21 cellular contexts compared by ENCODE assay signal in genomic region chr1:236982380-236982779, GRCh38. TPM values are rescaled to one million over a fixed set of nuclear protein-coding genes. Genes with fewer than 3 reads are reported as not detected.
"Had no signal": no experiment of that assay in that cellular context is flagged by ENCODE, and none has a peak within 500 bp of the region (broad histone marks: within the 10 kb centered on the region; RNA-seq: fewer than 3 reads in every experiment).

No MANE protein-coding gene starts in this region.

- H3K4me3 Mint-ChIP-seq: activated B cell treated with CpG ODN at 0.5 μM for 24 hours; activated CD4-positive, alpha-beta T cell treated with anti-CD3 and anti-CD28 coated beads, Interleukin-2, amount 10 ng/mL, durations not matched to agents 24 days and 14 days; activated T-helper 17 cell treated with anti-CD3 and anti-CD28 coated beads, Interleukin-2, amount 50 U/mL, for 72 hours; effector memory CD8-positive, alpha-beta T cell; memory B cell; natural killer cell; stimulated activated memory B cell treated with anti-CD40 and anti-IgM and Interleukin-4, amounts not matched to agents 10 μg/mL and 1 μg/mL and 100 μg/mL, for 72 hours had no signal

- H3K27me3 Mint-ChIP-seq: activated B cell treated with CpG ODN at 0.5 μM for 24 hours; activated CD4-positive, alpha-beta T cell treated with anti-CD3 and anti-CD28 coated beads, Interleukin-2, amount 10 ng/mL, durations not matched to agents 24 days and 14 days; stimulated activated memory B cell treated with anti-CD40 and anti-IgM and Interleukin-4, amounts not matched to agents 10 μg/mL and 1 μg/mL and 100 μg/mL, for 72 hours had no signal

- H3K36me3 Mint-ChIP-seq: memory B cell; natural killer cell; stimulated activated memory B cell treated with anti-CD40 and anti-IgM and Interleukin-4, amounts not matched to agents 10 μg/mL and 1 μg/mL and 100 μg/mL, for 72 hours had no signal

- H3K9me3 Mint-ChIP-seq: activated B cell treated with CpG ODN at 0.5 μM for 24 hours; activated CD4-positive, alpha-beta T cell treated with anti-CD3 and anti-CD28 coated beads, Interleukin-2, amount 10 ng/mL, durations not matched to agents 24 days and 14 days had no signal

- H3K27ac Mint-ChIP-seq: activated B cell treated with CpG ODN at 0.5 μM for 24 hours; activated CD4-positive, alpha-beta T cell treated with anti-CD3 and anti-CD28 coated beads, Interleukin-2, amount 10 ng/mL, durations not matched to agents 24 days and 14 days; activated T-helper 17 cell treated with anti-CD3 and anti-CD28 coated beads, Interleukin-2, amount 50 U/mL, for 72 hours; effector memory CD8-positive, alpha-beta T cell; memory B cell; natural killer cell; stimulated activated memory B cell treated with anti-CD40 and anti-IgM and Interleukin-4, amounts not matched to agents 10 μg/mL and 1 μg/mL and 100 μg/mL, for 72 hours had no signal

- DNase-seq: activated B cell treated with CpG ODN at 0.5 μM for 24 hours; activated CD4-positive, alpha-beta T cell treated with anti-CD3 and anti-CD28 coated beads, Interleukin-2, amount 10 ng/mL, durations not matched to agents 24 days and 14 days; activated naive CD4-positive, alpha-beta T cell treated with Interleukin-2 at 50 U/mL for 16 hours; activated T-cell treated with anti-CD3 and anti-CD28 coated beads for 4 hours; anterior cingulate cortex; brain microvascular endothelial cell; dermis blood vessel endothelial cell; effector memory CD8-positive, alpha-beta T cell; gastrocnemius medialis; natural killer cell; stimulated activated CD4-positive, alpha-beta T cell treated with anti-CD3 and anti-CD28 coated beads, Interleukin-2, amount 100 ng/mL, for 48 hours; tibial artery; uterus had no signal

- H3K4me1 Mint-ChIP-seq: activated B cell treated with CpG ODN at 0.5 μM for 24 hours; activated CD4-positive, alpha-beta T cell treated with anti-CD3 and anti-CD28 coated beads, Interleukin-2, amount 10 ng/mL, durations not matched to agents 24 days and 14 days; activated T-helper 17 cell treated with anti-CD3 and anti-CD28 coated beads, Interleukin-2, amount 50 U/mL, for 72 hours; memory B cell; natural killer cell; stimulated activated memory B cell treated with anti-CD40 and anti-IgM and Interleukin-4, amounts not matched to agents 10 μg/mL and 1 μg/mL and 100 μg/mL, for 72 hours had no signal

- ATAC-seq: activated T-helper 17 cell treated with anti-CD3 and anti-CD28 coated beads, Interleukin-2, amount 50 U/mL, for 72 hours; effector memory CD8-positive, alpha-beta T cell; gastrocnemius medialis; left lobe of liver; natural killer cell; stimulated activated memory B cell treated with anti-CD40 and anti-IgM and Interleukin-4, amounts not matched to agents 10 μg/mL and 1 μg/mL and 100 μg/mL, for 72 hours had no signal

RNA-seq across cellular contexts. Expression of gene MT1HL1, which starts 21.9 kb away (rescaled TPM):
- total RNA-seq: activated B cell treated with CpG ODN at 0.5 μM for 24 hours; activated CD4-positive, alpha-beta T cell treated with anti-CD3 and anti-CD28 coated beads, Interleukin-2, amount 10 ng/mL, durations not matched to agents 24 days and 14 days; activated CD8-positive, alpha-beta memory T cell treated with anti-CD3 and anti-CD28 coated beads for 36 hours; activated T-helper 17 cell treated with anti-CD3 and anti-CD28 coated beads, Interleukin-2, amount 50 U/mL, for 72 hours; chondrocyte; dermis blood vessel endothelial cell; gastrocnemius medialis; left lobe of liver; mucosa of gallbladder; natural killer cell; T-helper 2 cell treated with Interferon-gamma antibody and Interleukin-4, amounts not matched to agents 100 ng/mL and 5 ng/mL, for 36 hours; uterus had no signal

RNA-seq across cellular contexts. Expression of gene RYR2, which starts 59.6 kb away (rescaled TPM):
- total RNA-seq: activated B cell treated with CpG ODN at 0.5 μM for 24 hours had no signal
